In genomic region chr15:63195257-63196023, GRCh38 we compare ENCODE assay signal across 11 cellular contexts. TPM values are rescaled to one million over a fixed set of nuclear protein-coding genes. Genes with fewer than 3 reads are reported as not detected.
DNase-seq lines count a peak whose midpoint lies in the region; ATAC-seq and TF ChIP-seq lines count a peak whose summit lies in the region.
"Had no signal": no experiment of that assay in that cellular context is flagged by ENCODE, and none has a peak within 500 bp of the region (broad histone marks: within the 10 kb centered on the region; RNA-seq: fewer than 3 reads in every experiment).

No MANE protein-coding gene starts in this region.

- H3K9me3 ChIP-seq in MM.1S (replicated peaks; ENCODE audit: insufficient read depth, low read length): no peaks in the 10 kb centered on the region
- no peaks in the 10 kb centered on the region for H3K9me3 ChIP-seq in adipocyte (ENCODE audit: control insufficient read depth, low read length)
- H3K9me3 ChIP-seq: A549, adrenal gland had no signal

- H3K27ac Mint-ChIP-seq in neural crest cell (ENCODE audit: unreplicated experiment): peak overlapping the region; percentile 28

- H3K36me3 ChIP-seq in MM.1S (replicated peaks; ENCODE audit: insufficient read depth, low read length): no peaks in the 10 kb centered on the region
- H3K36me3 ChIP-seq in adipocyte (ENCODE audit: control insufficient read depth, insufficient read depth, low read length, severe bottlenecking): no peaks in the 10 kb centered on the region
- H3K36me3 ChIP-seq: adrenal gland had no signal

- peaks cover 37% of the 10 kb centered on the region for H3K4me1 ChIP-seq in MM.1S (ENCODE audit: low read length)
- peaks cover 74% of the 10 kb centered on the region for H3K4me1 ChIP-seq in adipocyte (ENCODE audit: control insufficient read depth, insufficient read depth, low read length)

- H3K4me2 ChIP-seq in MM.1S (ENCODE audit: low read depth, low read length): peak overlapping the region; percentile 87; the same call in 1 of the 2 replicates
- H3K4me2 ChIP-seq: A549 had no signal

- H3K4me3 Mint-ChIP-seq in neural crest cell: no peak overlapping the region

- peaks cover 2% of the 10 kb centered on the region for H3K36me3 Mint-ChIP-seq in neural crest cell (ENCODE audit: low read depth)

- H3K27ac ChIP-seq in MM.1S (ENCODE audit: low read length): no peak overlapping the region
- H3K27ac ChIP-seq: A549 had no signal

- no peak for ATAC-seq in GM21737 (IDR thresholded peaks at IDR 0.05; ENCODE audit: unreplicated experiment)
- ATAC-seq: A549 had no signal

- H3K9me3 Mint-ChIP-seq in neural crest cell: no peaks in the 10 kb centered on the region

- TF ChIP-seq CTCF in MM.1S (IDR thresholded peaks at IDR 0.05; ENCODE audit: low read length): no peak
- no peak for TF ChIP-seq CTCF in neural crest cell (conservative IDR thresholded peaks at IDR 0.05)

- peaks cover 54% of the 10 kb centered on the region for H3K4me1 Mint-ChIP-seq in neural crest cell

- H3K4me3 ChIP-seq in MM.1S (ENCODE audit: low read length): no peak overlapping the region
- peak overlapping the region; percentile 24 for H3K4me3 ChIP-seq in adipocyte (ENCODE audit: low read length)
- H3K4me3 ChIP-seq: A549, adrenal gland had no signal

- H3K27me3 ChIP-seq in MM.1S (replicated peaks; ENCODE audit: insufficient read depth, low read length) (no peaks in the 10 kb centered on the region), adipocyte (replicated peaks; ENCODE audit: control insufficient read depth, insufficient read depth, low read length) (no peaks in the 10 kb centered on the region)
- H3K27me3 ChIP-seq: adrenal gland had no signal

- H4K20me1 ChIP-seq in MM.1S (ENCODE audit: insufficient read depth, low read length): no peaks in the 10 kb centered on the region

- no peaks in the 10 kb centered on the region for H3K27me3 Mint-ChIP-seq in neural crest cell (ENCODE audit: low read depth)

- H3K9ac ChIP-seq in MM.1S (ENCODE audit: low read length) (no peak overlapping the region), adipocyte (ENCODE audit: low read length) (peak overlapping the region; percentile 8)

- H3K9me2 ChIP-seq in MM.1S (replicated peaks; ENCODE audit: insufficient read depth, low read length): no peaks in the 10 kb centered on the region

- peaks cover 29% of the 10 kb centered on the region for H3F3A ChIP-seq in MM.1S (ENCODE audit: insufficient read depth, low read length)

- no peak overlapping the region for H2AFZ ChIP-seq in MM.1S (ENCODE audit: low read length)

- peaks cover 83% of the 10 kb centered on the region for H3K79me2 ChIP-seq in MM.1S (ENCODE audit: low read length)

- DNase-seq in NCI-H2029 treated with DMSO at 0.1 percent for 48 hours (lab: John Stamatoyannopoulos, UW) (peak; percentile 29), NCI-H2029 (lab: John Stamatoyannopoulos, UW) (no peak), MM.1S (no peak), adipocyte (ENCODE audit: low read depth) (no peak), neural crest cell (ENCODE audit: low read depth, low spot score) (no peak), C1 segment of cervical spinal cord (lab: John Stamatoyannopoulos, UW) (no peak), NCI-H1694 treated with DMSO at 0.1 percent for 48 hours (lab: John Stamatoyannopoulos, UW) (no peak)
- DNase-seq: NCI-H1417 treated with DMSO at 0.1 percent for 48 hours had no signal

RNA-seq across cellular contexts. Expression of gene RAB8B, which starts 6.0 kb away (rescaled TPM):
- 51.0 and 58.4 TPM in 2 replicates for total RNA-seq in neural crest cell

RNA-seq across cellular contexts. Expression of gene RPS27L, which starts 38.2 kb away (rescaled TPM):
- total RNA-seq in neural crest cell: 85.2 and 86.6 TPM in 2 replicates
